8 cellular contexts compared by ENCODE assay signal in the genomic region with DNA sequence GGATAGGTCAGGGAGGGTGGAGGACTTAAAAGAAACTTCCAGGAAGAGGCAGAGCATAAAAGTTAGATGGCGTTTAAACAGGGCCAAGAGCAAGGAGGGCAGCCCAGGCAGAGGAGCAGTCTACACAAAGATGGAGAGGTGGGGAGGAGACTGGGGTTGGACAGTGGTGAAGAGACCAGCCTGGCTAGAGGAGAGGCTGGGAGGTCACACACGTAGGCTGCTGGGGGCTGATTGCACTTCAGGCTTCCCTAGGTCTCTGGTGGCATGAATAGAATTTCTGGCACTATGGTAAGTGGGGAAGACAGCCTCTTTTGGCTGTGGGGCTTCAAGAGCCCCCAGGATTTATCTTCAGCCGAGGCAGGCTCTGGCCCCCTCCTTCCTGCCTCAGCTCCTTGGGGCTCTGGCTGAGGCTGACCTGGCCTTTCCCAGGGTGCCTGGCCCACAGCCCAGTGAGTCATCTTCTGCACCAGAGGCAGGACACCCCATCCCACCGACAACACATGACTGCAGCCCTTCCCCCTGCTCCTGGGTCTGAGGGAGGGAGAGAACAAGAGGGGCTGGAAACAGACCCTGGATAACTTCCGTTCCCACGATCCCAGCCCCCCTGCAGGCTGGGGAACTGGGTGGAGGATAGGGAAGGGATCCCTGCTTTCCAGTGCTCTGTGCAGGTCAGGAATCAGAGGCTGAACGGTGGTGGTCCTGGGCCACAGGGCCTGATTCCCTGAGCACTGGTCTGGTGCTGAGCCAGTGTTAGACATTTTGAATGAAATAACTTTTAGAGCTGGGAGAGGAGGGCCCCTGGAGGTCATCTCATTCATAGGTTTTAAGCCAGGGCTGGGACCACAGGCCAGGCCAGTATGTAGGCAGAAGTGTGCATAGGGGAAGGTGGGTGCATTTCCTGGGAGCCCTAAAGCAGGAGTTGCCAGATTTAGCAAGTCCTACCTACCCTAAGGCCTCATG. TPM values are rescaled to one million over a fixed set of nuclear protein-coding genes. Genes with fewer than 3 reads are reported as not detected.
DNase-seq lines count a peak whose midpoint lies in the region; ATAC-seq, FAIRE-seq and TF ChIP-seq lines count a peak whose summit lies in the region.

No MANE protein-coding gene starts in this region.

- ATAC-seq in gastroesophageal sphincter (peak; percentile 78), GM18519 (IDR thresholded peaks at IDR 0.05; ENCODE audit: low FRiP score, unreplicated experiment) (no peak)

- peaks cover 28 to 97% (median 69%) of the 10 kb centered on the region in 3 donors for H3K4me1 ChIP-seq in gastroesophageal sphincter
- H3K4me1 ChIP-seq in small intestine (ENCODE audit: control insufficient read depth in 2 of 2, insufficient read depth in 1 of 2, low read depth in 1 of 2, low read length in 1 of 2): peaks cover 0 to 8% of the 10 kb centered on the region in 2 donors

- in situ Hi-C loops in SK-MEL-5 (cut with HindIII; ENCODE audit: low pct_unique_long_range_greater_than_20kb, low sequenced_read_pairs): no loop called here

- TF ChIP-seq EP300 in gastroesophageal sphincter (IDR thresholded peaks at IDR 0.05): no peak

- no peak for FAIRE-seq in small intestine (lab: Jason Lieb, UNC)

- H3K36me3 Mint-ChIP-seq in activated naive CD4-positive, alpha-beta T cell treated with anti-CD3 and anti-CD28 coated beads, Interleukin-2, amount 10 ng/mL, durations not matched to agents 7 days and 5 days: no peaks in the 10 kb centered on the region

- peak in 2 of 4 experiments; percentile 12 to 24 for TF ChIP-seq CTCF in gastroesophageal sphincter (IDR thresholded peaks at IDR 0.05)

- H3K27me3 ChIP-seq in gastroesophageal sphincter (no peaks in the 10 kb centered on the region), small intestine (ENCODE audit: control insufficient read depth in 2 of 2, insufficient read depth in 2 of 2, low read length in 2 of 2) (no peaks in the 10 kb centered on the region)

- H3K4me3 Mint-ChIP-seq in activated naive CD4-positive, alpha-beta T cell treated with anti-CD3 and anti-CD28 coated beads, Interleukin-2, amount 10 ng/mL, durations not matched to agents 7 days and 5 days: no peak overlapping the region

- H3K4me3 ChIP-seq in gastroesophageal sphincter: no peak overlapping the region
- H3K4me3 ChIP-seq in small intestine (ENCODE audit: low read depth in 1 of 2, low read length in 2 of 2): no peak overlapping the region

- peaks cover 0 to 8% of the 10 kb centered on the region in 2 donors for H3K36me3 ChIP-seq in gastroesophageal sphincter
- no peaks in the 10 kb centered on the region for H3K36me3 ChIP-seq in small intestine (ENCODE audit: control insufficient read depth in 2 of 2, insufficient read depth in 2 of 2, low read length in 2 of 2)

- no peaks in the 10 kb centered on the region for H3K9me3 ChIP-seq in gastroesophageal sphincter
- no peaks in the 10 kb centered on the region for H3K9me3 ChIP-seq in small intestine (ENCODE audit: control insufficient read depth, low read depth)

- H3K27ac Mint-ChIP-seq in activated naive CD4-positive, alpha-beta T cell treated with anti-CD3 and anti-CD28 coated beads, Interleukin-2, amount 10 ng/mL, durations not matched to agents 7 days and 5 days: no peak overlapping the region

- no peak for TF ChIP-seq POLR2A in gastroesophageal sphincter (IDR thresholded peaks at IDR 0.05)

- CTCF ChIA-PET in activated naive CD4-positive, alpha-beta T cell treated with anti-CD3 and anti-CD28 coated beads, Interleukin-2, amount 10 ng/mL, durations not matched to agents 7 days and 5 days (lab: Charles Lee): interaction anchor here (0.8 to 5.5 kb wide), 15 partner anchors 10 to 149 kb away, joined by 3 to 101 read pairs (median 6); partner anchors contain the start of gene ARHGEF17

- H3K27me3 Mint-ChIP-seq in activated naive CD4-positive, alpha-beta T cell treated with anti-CD3 and anti-CD28 coated beads, Interleukin-2, amount 10 ng/mL, durations not matched to agents 7 days and 5 days: peaks cover 36% of the 10 kb centered on the region

- H3K27ac ChIP-seq in gastroesophageal sphincter: peak overlapping the region; percentile 53 to 85 (median 76)
- peak overlapping the region in 1 of 2 donors; percentile 79 for H3K27ac ChIP-seq in small intestine (ENCODE audit: low read depth in 1 of 2, low read length in 1 of 2)

- 6 to 13% methylated on average over 4 to 5 of the region's 7 CpGs for whole genome bisulfite sequencing in gastroesophageal sphincter (ENCODE audit: low coverage in 1 of 2), 2 donors
- 52 to 75% (median 63%) methylated on average over 7 of the region's 7 CpGs for WGBS in small intestine, 3 donors

- no peaks in the 10 kb centered on the region for H3K9me3 Mint-ChIP-seq in activated naive CD4-positive, alpha-beta T cell treated with anti-CD3 and anti-CD28 coated beads, Interleukin-2, amount 10 ng/mL, durations not matched to agents 7 days and 5 days

- no peaks in the 10 kb centered on the region for H3K4me1 Mint-ChIP-seq in activated naive CD4-positive, alpha-beta T cell treated with anti-CD3 and anti-CD28 coated beads, Interleukin-2, amount 10 ng/mL, durations not matched to agents 7 days and 5 days

- DNase-seq in GM03348 (ENCODE audit: low spot score) (peak; percentile 87), SK-MEL-5 (ENCODE audit: low read depth, low spot score) (peak; percentile 53), renal cortical epithelial cell (ENCODE audit: low read depth) (peak; percentile 87), small intestine (no peak)
- no peak for DNase-seq in stimulated activated naive CD4-positive, alpha-beta T cell treated with Interleukin-2 at 50 U/mL for 16 hours (lab: John Stamatoyannopoulos, UW)
- no peak for DNase-seq in activated naive CD4-positive, alpha-beta T cell treated with anti-CD3 and anti-CD28 coated beads, Interleukin-2, amount 10 ng/mL, durations not matched to agents 7 days and 5 days

RNA-seq across cellular contexts. Expression of gene ARHGEF17, which starts 26.4 kb away (rescaled TPM):
- total RNA-seq in SK-MEL-5 (2014; rRNA removed; shearing (Covaris generic)): 1.1 and 1.5 TPM in 2 replicates
- 5.2 and 7.0 TPM in 2 replicates for polyA plus RNA-seq in SK-MEL-5 (2015; cell fraction: cytosol; rRNA removed)
- polyA plus RNA-seq in SK-MEL-5 (2015; cell fraction: nucleus; rRNA removed): 19.2 and 24.5 TPM in 2 replicates
- total RNA-seq in gastroesophageal sphincter (100 to 1,000 TPM in 1 of 4 donors, 10 to 100 TPM in 3; 52.5 to 169 (median 84.4) TPM), renal cortical epithelial cell (13.7 and 67.5 TPM in 2 replicates)
- polyA plus RNA-seq in small intestine: 10 to 100 TPM in 1 of 3 donors, 1 to 10 TPM in 1, under 1 TPM in 1; 0.67 to 11.6 (median 1.4) TPM

RNA-seq across cellular contexts. Expression of gene RELT, which starts 41.7 kb away (rescaled TPM):
- total RNA-seq in SK-MEL-5 (2014; rRNA removed; shearing (Covaris generic)): 11.8 and 11.9 TPM in 2 replicates
- 13.4 and 15.7 TPM in 2 replicates for polyA plus RNA-seq in SK-MEL-5 (2015; cell fraction: cytosol; rRNA removed)
- polyA plus RNA-seq in SK-MEL-5 (2015; cell fraction: nucleus; rRNA removed): 24.1 and 35.5 TPM in 2 replicates
- 1 to 10 TPM; 2.3 to 5.7 (median 3.5) TPM for total RNA-seq in gastroesophageal sphincter
- 4.4 and 6.3 TPM in 2 replicates for total RNA-seq in renal cortical epithelial cell
- 1 to 10 TPM in 2 of 3 donors, under 1 TPM in 1; 0.67 to 3.3 (median 1.1) TPM for polyA plus RNA-seq in small intestine

Comparison
In these comparisons a context has a peak if more than half of its experiments do, and no peak if none do; other contexts are left out.
1. DNase-seq: peak in GM03348 (single experiment), SK-MEL-5 (single experiment) and renal cortical epithelial cell (single experiment); none in stimulated activated naive CD4-positive, alpha-beta T cell treated with Interleukin-2 at 50 U/mL for 16 hours (single experiment), small intestine (single experiment) and activated naive CD4-positive, alpha-beta T cell treated with anti-CD3 and anti-CD28 coated beads, Interleukin-2, amount 10 ng/mL, durations not matched to agents 7 days and 5 days (single experiment).